In genomic region chr10:131439705-131440104, GRCh38 we compare ENCODE assay signal across 37 cellular contexts.
"Had no signal": no experiment of that assay in that cellular context is flagged by ENCODE, and none has a peak within 500 bp of the region (broad histone marks: within the 10 kb centered on the region; RNA-seq: fewer than 3 reads in every experiment).

No MANE protein-coding gene starts in this region.

- H3K27ac ChIP-seq: ascending aorta, cardiac muscle cell, VCaP had no signal

- H3K4me1 Mint-ChIP-seq: activated B cell treated with CpG ODN at 0.5 μM for 24 hours; activated CD4-positive, alpha-beta T cell treated with anti-CD3 and anti-CD28 coated beads, Interleukin-2, amount 10 ng/mL, durations not matched to agents 24 days and 14 days; activated naive CD8-positive, alpha-beta T cell treated with anti-CD3 and anti-CD28 coated beads for 36 hours; activated T-helper 17 cell treated with anti-CD3 and anti-CD28 coated beads, Interleukin-2, amount 50 U/mL, for 72 hours; central memory CD8-positive, alpha-beta T cell had no signal

- H3K4me3 ChIP-seq: adrenal gland, ascending aorta, cardiac muscle cell had no signal

- H3K27me3 Mint-ChIP-seq: activated CD4-positive, alpha-beta T cell treated with anti-CD3 and anti-CD28 coated beads, Interleukin-2, amount 10 ng/mL, durations not matched to agents 24 days and 14 days had no signal

- H3K27ac Mint-ChIP-seq: activated B cell treated with CpG ODN at 0.5 μM for 24 hours; activated CD4-positive, alpha-beta memory T cell treated with anti-CD3 and anti-CD28 coated beads for 36 hours; activated CD4-positive, alpha-beta T cell treated with anti-CD3 and anti-CD28 coated beads, Interleukin-2, amount 10 ng/mL, durations not matched to agents 24 days and 14 days; activated CD8-positive, alpha-beta T cell treated with anti-CD3 and anti-CD28 coated beads for 36 hours; activated naive CD4-positive, alpha-beta T cell treated with anti-CD3 and anti-CD28 coated beads for 36 hours; activated naive CD4-positive, alpha-beta T cell treated with anti-CD3 and anti-CD28 coated beads, Interleukin-2, amount 50 U/mL, for 72 hours; activated naive CD8-positive, alpha-beta T cell treated with anti-CD3 and anti-CD28 coated beads for 36 hours; activated T-cell treated with anti-CD3 and anti-CD28 coated beads, Interleukin-2, amount 50 U/mL, for 72 hours; activated T-helper 1 cell treated with anti-CD3 and anti-CD28 coated beads, Interleukin-12 subunit alpha, Interleukin-12 subunit beta, Interleukin-2, Interleukin-4 antibody, amounts not matched to agents 30 ng/mL and 10 ng/mL and 1 ng/mL, durations not matched to agents 14 hours and 24 hours and 36 hours; activated T-helper 17 cell treated with anti-CD3 and anti-CD28 coated beads, Interleukin-2, amount 50 U/mL, for 72 hours; T-helper 1 cell treated with Interleukin-12 subunit alpha and Interleukin-12 subunit beta and Interleukin-4 antibody, amounts not matched to agents 30 μg/mL and 1 μg/mL, for 36 hours; T-helper 2 cell treated with Interferon-gamma antibody and Interleukin-4, amounts not matched to agents 5 μg/mL and 100 μg/mL, for 36 hours had no signal

- H3K27me3 ChIP-seq: adrenal gland, ascending aorta had no signal

- H3K36me3 ChIP-seq: adrenal gland, ascending aorta, cardiac muscle cell had no signal

- H3K9me3 Mint-ChIP-seq: activated B cell treated with CpG ODN at 0.5 μM for 24 hours; activated CD4-positive, alpha-beta memory T cell treated with anti-CD3 and anti-CD28 coated beads for 36 hours; activated CD4-positive, alpha-beta T cell treated with anti-CD3 and anti-CD28 coated beads, Interleukin-2, amount 10 ng/mL, durations not matched to agents 24 days and 14 days; activated CD8-positive, alpha-beta T cell treated with anti-CD3 and anti-CD28 coated beads for 36 hours; activated naive CD4-positive, alpha-beta T cell treated with anti-CD3 and anti-CD28 coated beads for 36 hours; activated naive CD4-positive, alpha-beta T cell treated with anti-CD3 and anti-CD28 coated beads, Interleukin-2, amount 50 U/mL, for 72 hours; activated naive CD8-positive, alpha-beta T cell treated with anti-CD3 and anti-CD28 coated beads for 36 hours; activated T-cell treated with anti-CD3 and anti-CD28 coated beads, Interleukin-2, amount 50 U/mL, for 4 hours; activated T-cell treated with anti-CD3 and anti-CD28 coated beads, Interleukin-2, amount 50 U/mL, for 72 hours; activated T-helper 1 cell treated with anti-CD3 and anti-CD28 coated beads, Interleukin-12 subunit alpha, Interleukin-12 subunit beta, Interleukin-2, Interleukin-4 antibody, amounts not matched to agents 30 ng/mL and 10 ng/mL and 1 ng/mL, durations not matched to agents 14 hours and 24 hours and 36 hours; activated T-helper 17 cell treated with anti-CD3 and anti-CD28 coated beads, Interleukin-2, amount 50 U/mL, for 72 hours; central memory CD8-positive, alpha-beta T cell; T-helper 1 cell treated with Interleukin-12 subunit alpha and Interleukin-12 subunit beta and Interleukin-4 antibody, amounts not matched to agents 30 μg/mL and 1 μg/mL, for 36 hours; T-helper 2 cell treated with Interferon-gamma antibody and Interleukin-4, amounts not matched to agents 5 μg/mL and 100 μg/mL, for 36 hours had no signal

- H3K4me1 ChIP-seq: ascending aorta had no signal

- H3K9me3 ChIP-seq: adrenal gland, ascending aorta had no signal

- DNase-seq: activated B cell treated with CpG ODN at 0.5 μM for 24 hours; activated CD4-positive, alpha-beta memory T cell treated with anti-CD3 and anti-CD28 coated beads for 36 hours; activated CD4-positive, alpha-beta T cell treated with anti-CD3 and anti-CD28 coated beads for 4 hours; activated CD4-positive, alpha-beta T cell treated with anti-CD3 and anti-CD28 coated beads, Interleukin-2, amount 10 ng/mL, durations not matched to agents 24 days and 14 days; activated CD4-positive, alpha-beta T cell treated with anti-CD3 and anti-CD28 coated beads, Interleukin-2, amount 50 U/mL, for 1 hour; activated CD4-positive, alpha-beta T cell treated with anti-CD3 and anti-CD28 coated beads, Interleukin-2, amount 50 U/mL, for 4 hours; activated CD4-positive, CD25-positive, alpha-beta regulatory T cell treated with anti-CD3 and anti-CD28 coated beads, Interleukin-2, amount 50 U/mL, for 72 hours; activated CD8-positive, alpha-beta memory T cell treated with anti-CD3 and anti-CD28 coated beads, Interleukin-2, amount 50 U/mL, for 4 hours; activated CD8-positive, alpha-beta T cell treated with anti-CD3 and anti-CD28 coated beads for 36 hours; activated gamma-delta T cell treated with Interleukin-2 at 50 U/mL for 16 hours; activated naive CD4-positive, alpha-beta T cell; activated naive CD4-positive, alpha-beta T cell treated with anti-CD3 and anti-CD28 coated beads for 36 hours; activated naive CD4-positive, alpha-beta T cell treated with anti-CD3 and anti-CD28 coated beads, Interleukin-2, amount 50 U/mL, for 16 hours; activated naive CD8-positive, alpha-beta T cell treated with anti-CD3 and anti-CD28 coated beads for 36 hours; activated T-cell treated with anti-CD3 and anti-CD28 coated beads for 4 hours; activated T-cell treated with anti-CD3 and anti-CD28 coated beads, Interleukin-2, amount 50 U/mL, for 1 hour; activated T-cell treated with anti-CD3 and anti-CD28 coated beads, Interleukin-2, amount 50 U/mL, for 4 hours; activated T-cell treated with anti-CD3 and anti-CD28 coated beads, Interleukin-2, amount 50 U/mL, for 72 hours; adrenal gland; amniotic stem cell; anterior cingulate cortex; caudate nucleus; cerebellar nuclear complex; SW 1271; T-helper 1 cell; T-helper 2 cell; T-helper 9 cell had no signal

- H3K36me3 Mint-ChIP-seq: activated CD4-positive, alpha-beta memory T cell treated with anti-CD3 and anti-CD28 coated beads for 36 hours; activated naive CD4-positive, alpha-beta T cell treated with anti-CD3 and anti-CD28 coated beads, Interleukin-2, amount 50 U/mL, for 72 hours; activated naive CD8-positive, alpha-beta T cell treated with anti-CD3 and anti-CD28 coated beads for 36 hours; brain had no signal

- H3K4me3 Mint-ChIP-seq: activated B cell treated with CpG ODN at 0.5 μM for 24 hours; activated CD4-positive, alpha-beta memory T cell treated with anti-CD3 and anti-CD28 coated beads for 36 hours; activated CD4-positive, alpha-beta T cell treated with anti-CD3 and anti-CD28 coated beads, Interleukin-2, amount 10 ng/mL, durations not matched to agents 24 days and 14 days; activated CD8-positive, alpha-beta T cell treated with anti-CD3 and anti-CD28 coated beads for 36 hours; activated naive CD4-positive, alpha-beta T cell treated with anti-CD3 and anti-CD28 coated beads for 36 hours; activated naive CD8-positive, alpha-beta T cell treated with anti-CD3 and anti-CD28 coated beads for 36 hours; activated T-cell treated with anti-CD3 and anti-CD28 coated beads, Interleukin-2, amount 50 U/mL, for 4 hours; activated T-cell treated with anti-CD3 and anti-CD28 coated beads, Interleukin-2, amount 50 U/mL, for 72 hours; activated T-helper 1 cell treated with anti-CD3 and anti-CD28 coated beads, Interleukin-12 subunit alpha, Interleukin-12 subunit beta, Interleukin-2, Interleukin-4 antibody, amounts not matched to agents 30 ng/mL and 10 ng/mL and 1 ng/mL, durations not matched to agents 14 hours and 24 hours and 36 hours; activated T-helper 17 cell treated with anti-CD3 and anti-CD28 coated beads, Interleukin-2, amount 50 U/mL, for 72 hours; brain; central memory CD8-positive, alpha-beta T cell; T-helper 1 cell treated with Interleukin-12 subunit alpha and Interleukin-12 subunit beta and Interleukin-4 antibody, amounts not matched to agents 30 μg/mL and 1 μg/mL, for 36 hours; T-helper 2 cell treated with Interferon-gamma antibody and Interleukin-4, amounts not matched to agents 5 μg/mL and 100 μg/mL, for 36 hours had no signal

- ATAC-seq: activated CD8-positive, alpha-beta T cell treated with anti-CD3 and anti-CD28 coated beads for 36 hours; activated naive CD4-positive, alpha-beta T cell treated with anti-CD3 and anti-CD28 coated beads, Interleukin-2, amount 50 U/mL, for 72 hours; activated T-cell treated with anti-CD3 and anti-CD28 coated beads, Interleukin-2, amount 50 U/mL, for 4 hours; activated T-cell treated with anti-CD3 and anti-CD28 coated beads, Interleukin-2, amount 50 U/mL, for 72 hours; activated T-helper 17 cell treated with anti-CD3 and anti-CD28 coated beads, Interleukin-2, amount 50 U/mL, for 72 hours had no signal
